Comparison of ENCODE assay signal across 9 cellular contexts in the genomic region with DNA sequence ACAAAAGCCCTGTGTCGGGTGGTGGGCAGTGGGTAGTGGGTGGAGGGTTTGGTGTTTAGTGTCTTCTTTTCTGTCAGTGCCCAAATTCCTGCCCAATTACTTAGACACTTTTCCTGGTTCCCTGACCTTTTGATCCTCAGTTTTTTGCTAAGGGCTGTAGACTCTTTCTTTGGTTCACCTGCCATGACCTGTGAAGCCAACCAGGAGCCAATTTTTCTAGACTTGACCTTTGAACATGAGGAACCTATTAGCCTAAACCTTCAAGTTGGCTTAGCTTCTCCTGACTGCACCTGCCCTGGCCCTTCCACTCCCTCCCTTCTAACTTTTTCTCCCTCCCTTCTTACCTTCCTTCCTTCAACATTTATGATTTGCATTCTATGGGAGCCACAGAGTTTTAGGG.
"Had no signal": no experiment of that assay in that cellular context is flagged by ENCODE, and none has a peak within 500 bp of the region (broad histone marks: within the 10 kb centered on the region; RNA-seq: fewer than 3 reads in every experiment).

No MANE protein-coding gene starts in this region.

- H3K27ac ChIP-seq: GM23248, HL-60 had no signal

- DNase-seq: GM23248, GOT3, H7, HFFc6, IMR-90 had no signal

- H3K36me3 ChIP-seq: HAP-1 had no signal

- H3K9me3 ChIP-seq: HAP-1 had no signal

- ATAC-seq: HCT116, K562 had no signal

- H3K9me3 Mint-ChIP-seq: HFFc6 had no signal

- H3K27ac Mint-ChIP-seq: HFFc6 had no signal

- H3K4me3 ChIP-seq: GM23248, HAP-1, K562 had no signal

- FAIRE-seq: K562 had no signal

- H3K4me3 Mint-ChIP-seq: HFFc6 had no signal
